ENCODE assay signal across 27 cellular contexts in the genomic region with DNA sequence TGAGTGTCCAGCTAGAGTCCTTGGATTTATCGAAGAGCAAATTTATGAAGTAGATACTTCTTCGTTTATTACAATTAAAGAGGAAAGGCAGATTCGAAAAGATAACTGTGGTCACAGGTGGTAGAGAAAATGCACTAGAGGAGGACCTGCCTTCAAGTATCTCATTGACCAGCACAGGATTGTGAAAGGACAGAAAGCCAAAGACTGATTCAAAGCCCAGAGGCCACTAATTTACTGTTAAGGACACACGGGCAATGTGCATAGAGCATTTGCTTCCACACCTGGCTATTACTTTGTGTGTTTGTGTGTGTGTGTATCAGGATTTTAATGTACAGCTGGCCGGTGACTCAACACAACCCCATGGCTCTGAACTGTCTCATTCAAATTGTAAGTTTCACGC. TPM values are rescaled to one million over a fixed set of nuclear protein-coding genes. Genes with fewer than 3 reads are reported as not detected.
"Had no signal": no experiment of that assay in that cellular context is flagged by ENCODE, and none has a peak within 500 bp of the region (broad histone marks: within the 10 kb centered on the region; RNA-seq: fewer than 3 reads in every experiment).

No MANE protein-coding gene starts in this region.

- H3K9me3 Mint-ChIP-seq: nephron; stimulated activated naive B cell treated with anti-CD40 and anti-IgM and Interleukin-4, amounts not matched to agents 10 μg/mL and 1 μg/mL and 100 μg/mL, for 72 hours; stimulated activated naive CD8-positive, alpha-beta T cell treated with anti-CD3 and anti-CD28 coated beads, Interleukin-15, amount 100 ng/mL, for 72 hours had no signal

- H2AFZ ChIP-seq: hepatocyte, parathyroid adenoma had no signal

- H3K4me1 ChIP-seq: colonic mucosa, foreskin keratinocyte, parathyroid adenoma, psoas muscle, spleen, testis, tibial nerve, upper lobe of right lung had no signal

- H3K27me3 Mint-ChIP-seq: naive B cell; stimulated activated naive B cell treated with anti-CD40 and anti-IgM and Interleukin-4, amounts not matched to agents 10 μg/mL and 1 μg/mL and 100 μg/mL, for 72 hours had no signal

- H3K4me2 ChIP-seq: hepatocyte had no signal

- H3K36me3 ChIP-seq: colonic mucosa, spleen, tibial nerve, upper lobe of right lung had no signal

- DNase-seq: colonic mucosa; dermis blood vessel endothelial cell; erythroblast; foreskin keratinocyte; head of caudate nucleus; kidney; left cardiac atrium; left ventricle myocardium superior; mesenchymal stem cell; naive B cell; psoas muscle; retina; spleen; stimulated activated CD4-positive, alpha-beta T cell treated with anti-CD3 and anti-CD28 coated beads, Interleukin-15, amount 100 ng/mL, for 24 hours; stimulated activated CD4-positive, alpha-beta T cell treated with anti-CD3 and anti-CD28 coated beads, Interleukin-1b, Interleukin-23, amount 100 ng/mL, for 48 hours; stimulated activated CD4-positive, alpha-beta T cell treated with anti-CD3 and anti-CD28 coated beads, Interleukin-4, amount 100 ng/mL, for 24 hours; stimulated activated naive B cell treated with anti-CD40 and anti-IgM and Interleukin-4, amounts not matched to agents 10 μg/mL and 1 μg/mL and 100 μg/mL, for 72 hours; stimulated activated naive CD8-positive, alpha-beta T cell treated with anti-CD3 and anti-CD28 coated beads, Interleukin-15, amount 100 ng/mL, for 72 hours; testis; upper lobe of right lung had no signal

- H3K4me1 Mint-ChIP-seq: nephron had no signal

- H3K27me3 ChIP-seq: colonic mucosa, hepatocyte, testis, tibial nerve, upper lobe of right lung had no signal

- ATAC-seq: foreskin keratinocyte; left cardiac atrium; left ventricle myocardium superior; psoas muscle; sciatic nerve; stimulated activated naive B cell treated with anti-CD40 and anti-IgM and Interleukin-4, amounts not matched to agents 10 μg/mL and 1 μg/mL and 100 μg/mL, for 72 hours; stimulated activated naive CD8-positive, alpha-beta T cell treated with anti-CD3 and anti-CD28 coated beads, Interleukin-15, amount 100 ng/mL, for 72 hours; upper lobe of right lung had no signal

- H3K27ac ChIP-seq: colonic mucosa, foreskin keratinocyte, hepatocyte, parathyroid adenoma, psoas muscle, spleen, testis, tibial nerve, upper lobe of right lung had no signal

- H3K36me3 Mint-ChIP-seq: naive B cell; stimulated activated naive B cell treated with anti-CD40 and anti-IgM and Interleukin-4, amounts not matched to agents 10 μg/mL and 1 μg/mL and 100 μg/mL, for 72 hours had no signal

- H3K27ac Mint-ChIP-seq: nephron had no signal

- H3K9me3 ChIP-seq: colonic mucosa, psoas muscle, spleen, testis, tibial nerve, upper lobe of right lung had no signal

- H3K79me2 ChIP-seq: hepatocyte, parathyroid adenoma had no signal

- H3K4me3 Mint-ChIP-seq: naive B cell; nephron; stimulated activated naive B cell treated with anti-CD40 and anti-IgM and Interleukin-4, amounts not matched to agents 10 μg/mL and 1 μg/mL and 100 μg/mL, for 72 hours; stimulated activated naive CD8-positive, alpha-beta T cell treated with anti-CD3 and anti-CD28 coated beads, Interleukin-15, amount 100 ng/mL, for 72 hours had no signal

- H3K4me3 ChIP-seq: colonic mucosa, hepatocyte, lung, psoas muscle, spleen, testis, tibial nerve, upper lobe of right lung had no signal

RNA-seq across cellular contexts. Expression of gene GLDC, which starts 11.4 kb away (rescaled TPM):
- total RNA-seq: left ventricle myocardium superior, subcutaneous adipose tissue had no signal
